25 cellular contexts compared by ENCODE assay signal in genomic region chr22:28108851-28109250, GRCh38.
"Had no signal": no experiment of that assay in that cellular context is flagged by ENCODE, and none has a peak within 500 bp of the region (broad histone marks: within the 10 kb centered on the region; RNA-seq: fewer than 3 reads in every experiment).

No MANE protein-coding gene starts in this region.

- H3K9ac ChIP-seq: parathyroid adenoma had no signal

- FAIRE-seq: endothelial cell of umbilical vein, kidney had no signal

- H3K4me3 ChIP-seq: coronary artery, esophagus muscularis mucosa, gastrocnemius medialis, lung, right atrium auricular region, sigmoid colon, skin epidermis, spleen, testis, tibial artery, upper lobe of left lung had no signal

- H3K4me1 ChIP-seq: parathyroid adenoma, testis had no signal

- H3K79me2 ChIP-seq: parathyroid adenoma had no signal

- ATAC-seq: gastrocnemius medialis; left lobe of liver; natural killer cell; stimulated activated memory B cell treated with anti-CD40 and anti-IgM and Interleukin-4, amounts not matched to agents 10 μg/mL and 1 μg/mL and 100 μg/mL, for 72 hours; stimulated activated naive CD8-positive, alpha-beta T cell treated with anti-CD3 and anti-CD28 coated beads, Interleukin-15, Interleukin-2, amounts not matched to agents 100 U/mL and 50 U/mL, for 24 hours had no signal

- H3K9me3 ChIP-seq: esophagus muscularis mucosa, gastrocnemius medialis, neutrophil, right atrium auricular region, sigmoid colon, spleen, testis, tibial artery, upper lobe of left lung had no signal

- DNase-seq: dermis blood vessel endothelial cell; effector memory CD4-positive, alpha-beta T cell; foreskin fibroblast; gastrocnemius medialis; head of caudate nucleus; kidney; natural killer cell; sigmoid colon; spleen; stimulated activated CD4-positive, alpha-beta T cell treated with anti-CD3 and anti-CD28 coated beads, Interleukin-4, amount 100 ng/mL, for 4 hours; stimulated activated naive CD8-positive, alpha-beta T cell treated with anti-CD3 and anti-CD28 coated beads, Interleukin-15, Interleukin-2, amounts not matched to agents 100 U/mL and 50 U/mL, for 24 hours; substantia nigra; testis; tibial artery; upper lobe of left lung had no signal

- H2AFZ ChIP-seq: parathyroid adenoma had no signal

- H3K27me3 ChIP-seq: esophagus muscularis mucosa, gastrocnemius medialis, neutrophil, right atrium auricular region, sigmoid colon, spleen, testis, tibial artery, upper lobe of left lung had no signal

- H3K36me3 ChIP-seq: gastrocnemius medialis, neutrophil, right atrium auricular region had no signal

- H3K27ac ChIP-seq: coronary artery, esophagus muscularis mucosa, gastrocnemius medialis, neutrophil, parathyroid adenoma, right atrium auricular region, sigmoid colon, skin epidermis, spleen, testis, tibial artery, upper lobe of left lung had no signal
